25 cellular contexts compared by ENCODE assay signal in the genomic region with DNA sequence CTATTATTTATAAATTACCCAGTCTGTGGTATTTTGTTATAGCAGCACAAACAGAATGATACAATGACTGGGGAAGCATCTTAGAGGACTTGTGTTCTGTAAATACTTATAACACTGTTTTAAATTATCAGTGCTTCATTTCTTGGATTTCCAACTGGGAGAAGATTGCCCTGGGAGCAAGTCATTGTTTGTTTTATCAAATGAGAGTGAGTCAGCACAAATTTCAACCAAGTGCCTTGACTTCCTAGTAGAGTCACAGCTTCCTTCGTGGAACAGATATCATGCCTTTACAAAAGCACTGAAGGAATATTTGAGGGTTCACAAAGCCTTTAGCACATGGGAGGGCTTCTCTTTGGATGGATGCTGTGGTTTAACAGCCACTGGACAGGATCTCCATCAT.
DNase-seq lines count a peak whose midpoint lies in the region; ATAC-seq, FAIRE-seq and TF ChIP-seq lines count a peak whose summit lies in the region.
"Had no signal": no experiment of that assay in that cellular context is flagged by ENCODE, and none has a peak within 500 bp of the region (broad histone marks: within the 10 kb centered on the region; RNA-seq: fewer than 3 reads in every experiment).

No MANE protein-coding gene starts in this region.

- no peak overlapping the region for H3K4me3 Mint-ChIP-seq in T-helper 1 cell treated with Interleukin-12 subunit alpha and Interleukin-12 subunit beta and Interleukin-4 antibody, amounts not matched to agents 30 μg/mL and 1 μg/mL, for 36 hours
- H3K4me3 Mint-ChIP-seq in astrocyte (ENCODE audit: unreplicated experiment), result no peak overlapping the region

- H3K4me2 ChIP-seq in astrocyte (ENCODE audit: low read length), result no peak overlapping the region

- no peaks in the 10 kb centered on the region for H3K36me3 ChIP-seq in astrocyte (ENCODE audit: insufficient read depth, low read length)
- H3K36me3 ChIP-seq: breast epithelium, SJCRH30, upper lobe of right lung had no signal

- peaks cover 19% of the 10 kb centered on the region for H3K4me1 Mint-ChIP-seq in T-helper 1 cell treated with Interleukin-12 subunit alpha and Interleukin-12 subunit beta and Interleukin-4 antibody, amounts not matched to agents 30 μg/mL and 1 μg/mL, for 36 hours (ENCODE audit: low read depth)
- H3K4me1 Mint-ChIP-seq in astrocyte (ENCODE audit: low read depth, unreplicated experiment), result peaks cover 13% of the 10 kb centered on the region

- H3K4me1 ChIP-seq in astrocyte (ENCODE audit: insufficient read depth, low read length), result no peaks in the 10 kb centered on the region
- H3K4me1 ChIP-seq: breast epithelium, SJCRH30, upper lobe of right lung had no signal

- no peak for FAIRE-seq in astrocyte (lab: Jason Lieb, UNC)
- FAIRE-seq in urothelium cell line (lab: Jason Lieb, UNC), result no peak
- FAIRE-seq: TTC549 had no signal

- H3K27me3 Mint-ChIP-seq in T-helper 1 cell treated with Interleukin-12 subunit alpha and Interleukin-12 subunit beta and Interleukin-4 antibody, amounts not matched to agents 30 μg/mL and 1 μg/mL, for 36 hours (ENCODE audit: low read depth), result peaks cover 3% of the 10 kb centered on the region
- peaks cover 2% of the 10 kb centered on the region for H3K27me3 Mint-ChIP-seq in astrocyte (ENCODE audit: low read depth, unreplicated experiment)

- no peaks in the 10 kb centered on the region for H3K27me3 ChIP-seq in astrocyte (ENCODE audit: insufficient read depth, low read length)
- H3K27me3 ChIP-seq: breast epithelium, SJCRH30, upper lobe of right lung had no signal

- no peak overlapping the region for H2AFZ ChIP-seq in astrocyte (ENCODE audit: low read depth, low read length)

- H3K27ac Mint-ChIP-seq in T-helper 1 cell treated with Interleukin-12 subunit alpha and Interleukin-12 subunit beta and Interleukin-4 antibody, amounts not matched to agents 30 μg/mL and 1 μg/mL, for 36 hours, result peak overlapping the region; percentile 41
- H3K27ac Mint-ChIP-seq in astrocyte (ENCODE audit: unreplicated experiment), result peak overlapping the region; percentile 30

- H3K9me3 ChIP-seq in astrocyte (ENCODE audit: insufficient read depth, low read depth, low read length), result peaks cover 3% of the 10 kb centered on the region
- H3K9me3 ChIP-seq: SJCRH30, upper lobe of right lung had no signal

- peaks cover 59% of the 10 kb centered on the region for H3K36me3 Mint-ChIP-seq in T-helper 1 cell treated with Interleukin-12 subunit alpha and Interleukin-12 subunit beta and Interleukin-4 antibody, amounts not matched to agents 30 μg/mL and 1 μg/mL, for 36 hours (ENCODE audit: low read depth)
- H3K36me3 Mint-ChIP-seq in astrocyte (ENCODE audit: low read depth, unreplicated experiment), result no peaks in the 10 kb centered on the region

- no peak overlapping the region for H3K9ac ChIP-seq in astrocyte (ENCODE audit: low read length)

- no peaks in the 10 kb centered on the region for H4K20me1 ChIP-seq in astrocyte (ENCODE audit: insufficient read depth, low read length)

- ATAC-seq in HG02571 (IDR thresholded peaks at IDR 0.05; ENCODE audit: unreplicated experiment) (no peak), HG03460 (IDR thresholded peaks at IDR 0.05; ENCODE audit: unreplicated experiment) (no peak)

- H3K27ac ChIP-seq in astrocyte (ENCODE audit: low read depth, low read length), result no peak overlapping the region
- H3K27ac ChIP-seq: breast epithelium, SJCRH30, skin epidermis, upper lobe of right lung had no signal

- no peaks in the 10 kb centered on the region for H3K79me2 ChIP-seq in astrocyte (ENCODE audit: insufficient read depth, low read length)

- H3K4me3 ChIP-seq in astrocyte (ENCODE audit: insufficient read depth, low read depth, low read length) (no peak overlapping the region), fibroblast of mammary gland (ENCODE audit: control insufficient read depth, low read depth, low read length) (no peak overlapping the region)
- H3K4me3 ChIP-seq: breast epithelium, SJCRH30, skin epidermis, upper lobe of right lung had no signal

- DNase-seq in T-helper 1 cell (no peak), EH (ENCODE audit: low read depth) (peak; percentile 57), astrocyte (ENCODE audit: low read depth) (no peak), fibroblast of mammary gland (ENCODE audit: low read depth) (peak; percentile 19), urothelium cell line (ENCODE audit: low spot score) (no peak)
- DNase-seq: 8988T; activated CD4-positive, alpha-beta T cell treated with anti-CD3 and anti-CD28 coated beads for 4 hours; activated CD8-positive, alpha-beta memory T cell treated with anti-CD3 and anti-CD28 coated beads, Interleukin-2, amount 50 U/mL, for 4 hours; activated gamma-delta T cell; cortex of kidney; Kasumi-1; mesenchymal stem cell; NCI-H1694; NCI-H2171; NCI-H524 treated with DMSO at 0.1 percent for 48 hours; NK-92 treated with Interleukin-12 subunit alpha and Interleukin-12 subunit beta, amount 100 ng/mL, for 24 hours; SJCRH30; stimulated activated CD4-positive, alpha-beta T cell treated with anti-CD3 and anti-CD28 coated beads, Interleukin-1b, Interleukin-23, amount 100 ng/mL, for 48 hours; upper lobe of right lung had no signal

- peaks cover 56% of the 10 kb centered on the region for H3K9me3 Mint-ChIP-seq in T-helper 1 cell treated with Interleukin-12 subunit alpha and Interleukin-12 subunit beta and Interleukin-4 antibody, amounts not matched to agents 30 μg/mL and 1 μg/mL, for 36 hours
- H3K9me3 Mint-ChIP-seq in astrocyte (ENCODE audit: unreplicated experiment), result peaks cover 26% of the 10 kb centered on the region

- TF ChIP-seq CTCF in astrocyte (IDR thresholded peaks at IDR 0.05; ENCODE audit: insufficient read depth, low read depth, low read length) (no peak), fibroblast of mammary gland (conservative IDR thresholded peaks at IDR 0.05; ENCODE audit: control insufficient read depth, insufficient read depth, low read depth, low read length) (no peak)

Comparison
In these comparisons a context has a peak if more than half of its experiments do, and no peak if none do; other contexts are left out.
1. DNase-seq: peak in EH (single experiment) and fibroblast of mammary gland (single experiment); none in T-helper 1 cell (0 of 5), astrocyte (single experiment) and urothelium cell line (single experiment).